Comparison of ENCODE assay signal across 1 cellular context in the genomic region with DNA sequence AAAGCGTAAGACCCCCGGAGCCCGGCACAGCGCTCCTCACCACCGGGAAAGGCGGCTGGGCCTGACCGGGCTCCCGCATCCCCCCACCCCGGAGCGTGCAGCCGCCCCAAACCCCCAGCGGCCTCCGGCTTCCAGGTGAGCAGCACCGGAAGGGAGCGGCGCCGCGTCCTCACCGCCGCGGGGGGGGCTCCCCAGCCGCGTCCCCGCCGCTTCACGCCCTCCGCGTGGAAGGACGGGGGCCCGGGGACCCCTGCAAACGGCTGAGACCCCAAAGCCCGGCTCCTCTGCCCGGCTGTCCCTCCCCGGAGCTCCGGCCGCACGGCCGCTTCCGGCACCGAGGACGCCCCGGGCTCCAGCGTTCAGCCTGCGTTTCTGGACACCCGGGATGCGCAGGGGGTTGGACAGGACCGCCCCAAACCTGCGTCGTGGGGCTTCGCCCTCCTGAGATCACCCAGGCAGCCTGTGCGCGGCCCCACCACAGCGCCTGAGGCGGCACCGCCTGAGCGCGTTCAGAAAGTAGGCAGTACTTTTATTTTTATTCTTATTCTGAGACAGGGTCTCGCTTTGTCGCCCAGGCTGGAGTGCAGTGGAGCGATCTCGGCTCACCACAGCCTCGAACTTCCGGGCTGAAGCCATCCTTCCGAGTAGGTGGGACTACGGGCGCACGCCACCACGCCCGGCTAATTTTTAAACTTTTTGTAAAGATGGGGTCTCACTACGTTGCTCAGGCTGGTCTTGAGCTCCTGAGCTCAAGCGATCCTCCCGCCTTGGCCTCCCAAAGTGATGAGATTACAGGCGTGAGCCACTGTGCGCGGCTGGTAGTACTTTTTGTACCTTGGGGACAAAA.
TF ChIP-seq lines count a peak whose summit lies in the region.

No MANE protein-coding gene starts in this region.

TF ChIP-seq in HepG2, 621 proteins besides CTCF, POLR2A, EP300 and RAD21 (continued from another document and continues in another):
- TF ChIP-seq, protein P1, sequence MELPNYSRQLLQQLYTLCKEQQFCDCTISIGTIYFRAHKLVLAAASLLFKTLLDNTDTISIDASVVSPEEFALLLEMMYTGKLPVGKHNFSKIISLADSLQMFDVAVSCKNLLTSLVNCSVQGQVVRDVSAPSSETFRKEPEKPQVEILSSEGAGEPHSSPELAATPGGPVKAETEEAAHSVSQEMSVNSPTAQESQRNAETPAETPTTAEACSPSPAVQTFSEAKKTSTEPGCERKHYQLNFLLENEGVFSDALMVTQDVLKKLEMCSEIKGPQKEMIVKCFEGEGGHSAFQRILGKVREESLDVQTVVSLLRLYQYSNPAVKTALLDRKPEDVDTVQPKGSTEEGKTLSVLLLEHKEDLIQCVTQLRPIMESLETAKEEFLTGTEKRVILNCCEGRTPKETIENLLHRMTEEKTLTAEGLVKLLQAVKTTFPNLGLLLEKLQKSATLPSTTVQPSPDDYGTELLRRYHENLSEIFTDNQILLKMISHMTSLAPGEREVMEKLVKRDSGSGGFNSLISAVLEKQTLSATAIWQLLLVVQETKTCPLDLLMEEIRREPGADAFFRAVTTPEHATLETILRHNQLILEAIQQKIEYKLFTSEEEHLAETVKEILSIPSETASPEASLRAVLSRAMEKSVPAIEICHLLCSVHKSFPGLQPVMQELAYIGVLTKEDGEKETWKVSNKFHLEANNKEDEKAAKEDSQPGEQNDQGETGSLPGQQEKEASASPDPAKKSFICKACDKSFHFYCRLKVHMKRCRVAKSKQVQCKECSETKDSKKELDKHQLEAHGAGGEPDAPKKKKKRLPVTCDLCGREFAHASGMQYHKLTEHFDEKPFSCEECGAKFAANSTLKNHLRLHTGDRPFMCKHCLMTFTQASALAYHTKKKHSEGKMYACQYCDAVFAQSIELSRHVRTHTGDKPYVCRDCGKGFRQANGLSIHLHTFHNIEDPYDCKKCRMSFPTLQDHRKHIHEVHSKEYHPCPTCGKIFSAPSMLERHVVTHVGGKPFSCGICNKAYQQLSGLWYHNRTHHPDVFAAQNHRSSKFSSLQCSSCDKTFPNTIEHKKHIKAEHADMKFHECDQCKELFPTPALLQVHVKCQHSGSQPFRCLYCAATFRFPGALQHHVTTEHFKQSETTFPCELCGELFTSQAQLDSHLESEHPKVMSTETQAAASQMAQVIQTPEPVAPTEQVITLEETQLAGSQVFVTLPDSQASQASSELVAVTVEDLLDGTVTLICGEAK (IDR thresholded peaks at IDR 0.05) = no peak
- TF ChIP-seq, protein P1 (CRISPR knock-in tag; IDR thresholded peaks at IDR 0.05) = peak; percentile 40; the same call in 1 of the 2 replicates
- TF ChIP-seq RNF2 (conservative IDR thresholded peaks at IDR 0.05; ENCODE audit: low read depth) (no peak), MATR3 (CRISPR knock-in tag; IDR thresholded peaks at IDR 0.05) (no peak), DNMT1 (CRISPR knock-in tag; IDR thresholded peaks at IDR 0.05) (no peak), ZNF207 (IDR thresholded peaks at IDR 0.05; ENCODE audit: borderline replicate concordance) (no peak), ZNF432 (CRISPR knock-in tag; IDR thresholded peaks at IDR 0.05; ENCODE audit: borderline replicate concordance) (no peak), HOXD1 (CRISPR knock-in tag; IDR thresholded peaks at IDR 0.05) (peak; percentile 21; the same call in 1 of the 2 replicates), SUZ12 (IDR thresholded peaks at IDR 0.05; ENCODE audit: low read depth, low read length) (no peak), NR2F6 (IDR thresholded peaks at IDR 0.05) (no peak), NR2F6 (CRISPR knock-in tag; IDR thresholded peaks at IDR 0.05) (0 out of 2 replicates have a peak, but pooled peaks have one; percentile 5)
- TF ChIP-seq, protein P2, sequence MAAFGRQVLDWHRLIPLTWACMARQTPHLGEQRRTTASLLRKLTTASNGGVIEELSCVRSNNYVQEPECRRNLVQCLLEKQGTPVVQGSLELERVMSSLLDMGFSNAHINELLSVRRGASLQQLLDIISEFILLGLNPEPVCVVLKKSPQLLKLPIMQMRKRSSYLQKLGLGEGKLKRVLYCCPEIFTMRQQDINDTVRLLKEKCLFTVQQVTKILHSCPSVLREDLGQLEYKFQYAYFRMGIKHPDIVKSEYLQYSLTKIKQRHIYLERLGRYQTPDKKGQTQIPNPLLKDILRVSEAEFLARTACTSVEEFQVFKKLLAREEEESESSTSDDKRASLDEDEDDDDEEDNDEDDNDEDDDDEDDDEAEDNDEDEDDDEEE (CRISPR knock-in tag; IDR thresholded peaks at IDR 0.05) = no peak
- TF ChIP-seq, protein P3, sequence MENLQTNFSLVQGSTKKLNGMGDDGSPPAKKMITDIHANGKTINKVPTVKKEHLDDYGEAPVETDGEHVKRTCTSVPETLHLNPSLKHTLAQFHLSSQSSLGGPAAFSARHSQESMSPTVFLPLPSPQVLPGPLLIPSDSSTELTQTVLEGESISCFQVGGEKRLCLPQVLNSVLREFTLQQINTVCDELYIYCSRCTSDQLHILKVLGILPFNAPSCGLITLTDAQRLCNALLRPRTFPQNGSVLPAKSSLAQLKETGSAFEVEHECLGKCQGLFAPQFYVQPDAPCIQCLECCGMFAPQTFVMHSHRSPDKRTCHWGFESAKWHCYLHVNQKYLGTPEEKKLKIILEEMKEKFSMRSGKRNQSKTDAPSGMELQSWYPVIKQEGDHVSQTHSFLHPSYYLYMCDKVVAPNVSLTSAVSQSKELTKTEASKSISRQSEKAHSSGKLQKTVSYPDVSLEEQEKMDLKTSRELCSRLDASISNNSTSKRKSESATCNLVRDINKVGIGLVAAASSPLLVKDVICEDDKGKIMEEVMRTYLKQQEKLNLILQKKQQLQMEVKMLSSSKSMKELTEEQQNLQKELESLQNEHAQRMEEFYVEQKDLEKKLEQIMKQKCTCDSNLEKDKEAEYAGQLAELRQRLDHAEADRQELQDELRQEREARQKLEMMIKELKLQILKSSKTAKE (CRISPR knock-in tag; IDR thresholded peaks at IDR 0.05; ENCODE audit: borderline replicate concordance) = no peak
- TF ChIP-seq, protein P4, sequence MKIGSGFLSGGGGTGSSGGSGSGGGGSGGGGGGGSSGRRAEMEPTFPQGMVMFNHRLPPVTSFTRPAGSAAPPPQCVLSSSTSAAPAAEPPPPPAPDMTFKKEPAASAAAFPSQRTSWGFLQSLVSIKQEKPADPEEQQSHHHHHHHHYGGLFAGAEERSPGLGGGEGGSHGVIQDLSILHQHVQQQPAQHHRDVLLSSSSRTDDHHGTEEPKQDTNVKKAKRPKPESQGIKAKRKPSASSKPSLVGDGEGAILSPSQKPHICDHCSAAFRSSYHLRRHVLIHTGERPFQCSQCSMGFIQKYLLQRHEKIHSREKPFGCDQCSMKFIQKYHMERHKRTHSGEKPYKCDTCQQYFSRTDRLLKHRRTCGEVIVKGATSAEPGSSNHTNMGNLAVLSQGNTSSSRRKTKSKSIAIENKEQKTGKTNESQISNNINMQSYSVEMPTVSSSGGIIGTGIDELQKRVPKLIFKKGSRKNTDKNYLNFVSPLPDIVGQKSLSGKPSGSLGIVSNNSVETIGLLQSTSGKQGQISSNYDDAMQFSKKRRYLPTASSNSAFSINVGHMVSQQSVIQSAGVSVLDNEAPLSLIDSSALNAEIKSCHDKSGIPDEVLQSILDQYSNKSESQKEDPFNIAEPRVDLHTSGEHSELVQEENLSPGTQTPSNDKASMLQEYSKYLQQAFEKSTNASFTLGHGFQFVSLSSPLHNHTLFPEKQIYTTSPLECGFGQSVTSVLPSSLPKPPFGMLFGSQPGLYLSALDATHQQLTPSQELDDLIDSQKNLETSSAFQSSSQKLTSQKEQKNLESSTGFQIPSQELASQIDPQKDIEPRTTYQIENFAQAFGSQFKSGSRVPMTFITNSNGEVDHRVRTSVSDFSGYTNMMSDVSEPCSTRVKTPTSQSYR (CRISPR knock-in tag; IDR thresholded peaks at IDR 0.05; ENCODE audit: borderline replicate concordance) = no peak
- TF ChIP-seq, protein P5, sequence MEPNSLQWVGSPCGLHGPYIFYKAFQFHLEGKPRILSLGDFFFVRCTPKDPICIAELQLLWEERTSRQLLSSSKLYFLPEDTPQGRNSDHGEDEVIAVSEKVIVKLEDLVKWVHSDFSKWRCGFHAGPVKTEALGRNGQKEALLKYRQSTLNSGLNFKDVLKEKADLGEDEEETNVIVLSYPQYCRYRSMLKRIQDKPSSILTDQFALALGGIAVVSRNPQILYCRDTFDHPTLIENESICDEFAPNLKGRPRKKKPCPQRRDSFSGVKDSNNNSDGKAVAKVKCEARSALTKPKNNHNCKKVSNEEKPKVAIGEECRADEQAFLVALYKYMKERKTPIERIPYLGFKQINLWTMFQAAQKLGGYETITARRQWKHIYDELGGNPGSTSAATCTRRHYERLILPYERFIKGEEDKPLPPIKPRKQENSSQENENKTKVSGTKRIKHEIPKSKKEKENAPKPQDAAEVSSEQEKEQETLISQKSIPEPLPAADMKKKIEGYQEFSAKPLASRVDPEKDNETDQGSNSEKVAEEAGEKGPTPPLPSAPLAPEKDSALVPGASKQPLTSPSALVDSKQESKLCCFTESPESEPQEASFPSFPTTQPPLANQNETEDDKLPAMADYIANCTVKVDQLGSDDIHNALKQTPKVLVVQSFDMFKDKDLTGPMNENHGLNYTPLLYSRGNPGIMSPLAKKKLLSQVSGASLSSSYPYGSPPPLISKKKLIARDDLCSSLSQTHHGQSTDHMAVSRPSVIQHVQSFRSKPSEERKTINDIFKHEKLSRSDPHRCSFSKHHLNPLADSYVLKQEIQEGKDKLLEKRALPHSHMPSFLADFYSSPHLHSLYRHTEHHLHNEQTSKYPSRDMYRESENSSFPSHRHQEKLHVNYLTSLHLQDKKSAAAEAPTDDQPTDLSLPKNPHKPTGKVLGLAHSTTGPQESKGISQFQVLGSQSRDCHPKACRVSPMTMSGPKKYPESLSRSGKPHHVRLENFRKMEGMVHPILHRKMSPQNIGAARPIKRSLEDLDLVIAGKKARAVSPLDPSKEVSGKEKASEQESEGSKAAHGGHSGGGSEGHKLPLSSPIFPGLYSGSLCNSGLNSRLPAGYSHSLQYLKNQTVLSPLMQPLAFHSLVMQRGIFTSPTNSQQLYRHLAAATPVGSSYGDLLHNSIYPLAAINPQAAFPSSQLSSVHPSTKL (CRISPR knock-in tag; IDR thresholded peaks at IDR 0.05) = no peak
- TF ChIP-seq, protein P6, sequence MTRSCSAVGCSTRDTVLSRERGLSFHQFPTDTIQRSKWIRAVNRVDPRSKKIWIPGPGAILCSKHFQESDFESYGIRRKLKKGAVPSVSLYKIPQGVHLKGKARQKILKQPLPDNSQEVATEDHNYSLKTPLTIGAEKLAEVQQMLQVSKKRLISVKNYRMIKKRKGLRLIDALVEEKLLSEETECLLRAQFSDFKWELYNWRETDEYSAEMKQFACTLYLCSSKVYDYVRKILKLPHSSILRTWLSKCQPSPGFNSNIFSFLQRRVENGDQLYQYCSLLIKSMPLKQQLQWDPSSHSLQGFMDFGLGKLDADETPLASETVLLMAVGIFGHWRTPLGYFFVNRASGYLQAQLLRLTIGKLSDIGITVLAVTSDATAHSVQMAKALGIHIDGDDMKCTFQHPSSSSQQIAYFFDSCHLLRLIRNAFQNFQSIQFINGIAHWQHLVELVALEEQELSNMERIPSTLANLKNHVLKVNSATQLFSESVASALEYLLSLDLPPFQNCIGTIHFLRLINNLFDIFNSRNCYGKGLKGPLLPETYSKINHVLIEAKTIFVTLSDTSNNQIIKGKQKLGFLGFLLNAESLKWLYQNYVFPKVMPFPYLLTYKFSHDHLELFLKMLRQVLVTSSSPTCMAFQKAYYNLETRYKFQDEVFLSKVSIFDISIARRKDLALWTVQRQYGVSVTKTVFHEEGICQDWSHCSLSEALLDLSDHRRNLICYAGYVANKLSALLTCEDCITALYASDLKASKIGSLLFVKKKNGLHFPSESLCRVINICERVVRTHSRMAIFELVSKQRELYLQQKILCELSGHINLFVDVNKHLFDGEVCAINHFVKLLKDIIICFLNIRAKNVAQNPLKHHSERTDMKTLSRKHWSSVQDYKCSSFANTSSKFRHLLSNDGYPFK (CRISPR knock-in tag; IDR thresholded peaks at IDR 0.05; ENCODE audit: borderline replicate concordance) = no peak
